Comparison of ENCODE assay signal across 11 cellular contexts in the genomic region with DNA sequence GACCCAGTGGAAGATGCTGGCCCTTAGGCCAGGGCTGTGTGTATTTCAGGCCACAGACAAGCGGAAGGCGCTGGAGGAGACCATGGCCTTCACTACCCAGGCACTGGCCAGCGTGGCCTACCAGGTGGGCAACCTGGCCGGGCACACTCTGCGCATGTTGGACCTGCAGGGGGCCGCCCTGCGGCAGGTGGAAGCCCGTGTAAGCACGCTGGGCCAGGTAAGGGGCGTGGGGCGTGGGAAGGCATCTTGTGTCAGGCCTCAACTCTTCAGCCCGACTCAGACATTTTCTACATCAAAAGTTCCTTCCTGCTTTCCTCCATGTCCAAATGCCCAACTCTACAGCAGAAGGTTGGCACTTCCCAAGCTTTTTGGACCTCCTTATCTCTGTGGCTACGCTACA. TPM values are rescaled to one million over a fixed set of nuclear protein-coding genes. Genes with fewer than 3 reads are reported as not detected.
DNase-seq lines count a peak whose midpoint lies in the region; ATAC-seq and TF ChIP-seq lines count a peak whose summit lies in the region.
"Had no signal": no experiment of that assay in that cellular context is flagged by ENCODE, and none has a peak within 500 bp of the region (broad histone marks: within the 10 kb centered on the region; RNA-seq: fewer than 3 reads in every experiment).

No MANE protein-coding gene starts in this region.

- peak overlapping the region; percentile 67 to 82 (median 78) for H3K4me3 Mint-ChIP-seq in CD8-positive, alpha-beta memory T cell
- no peak overlapping the region for H3K4me3 Mint-ChIP-seq in mesothelial cell of epicardium
- H3K4me3 Mint-ChIP-seq: nephron had no signal

- TF ChIP-seq POLR2A in sigmoid colon (IDR thresholded peaks at IDR 0.05) = no peak

- no peak for TF ChIP-seq CTCF in HL-60 (IDR thresholded peaks at IDR 0.05; ENCODE audit: insufficient read depth, low read length)
- no peak for TF ChIP-seq CTCF in colonic mucosa (IDR thresholded peaks at IDR 0.05)
- TF ChIP-seq CTCF in sigmoid colon (IDR thresholded peaks at IDR 0.05) = no peak
- TF ChIP-seq CTCF in mesothelial cell of epicardium (IDR thresholded peaks at IDR 0.05; ENCODE audit: unreplicated experiment) = no peak

- no peaks in the 10 kb centered on the region for H3K27me3 Mint-ChIP-seq in CD8-positive, alpha-beta memory T cell
- H3K27me3 Mint-ChIP-seq in mesothelial cell of epicardium (ENCODE audit: low read depth) = peaks cover 19% of the 10 kb centered on the region

- CTCF ChIA-PET in CD8-positive, alpha-beta memory T cell (lab: Charles Lee) = interaction anchor here (3.1 to 12.6 kb wide), 4 partner anchors 9 to 24 kb away, joined by 13 to 133 read pairs (median 75); a partner anchor contains a TSS

- H3K27ac Mint-ChIP-seq in CD8-positive, alpha-beta memory T cell = peak overlapping the region; percentile 94 to 99 (median 95)
- H3K27ac Mint-ChIP-seq in mesothelial cell of epicardium = no peak overlapping the region
- H3K27ac Mint-ChIP-seq: nephron had no signal

- WGBS in sigmoid colon, 2 donors = 86 to 88% methylated on average over 13 of the region's 13 CpGs

- H3K36me3 Mint-ChIP-seq in CD8-positive, alpha-beta memory T cell = peaks cover 0 to 42% (median 14%) of the 10 kb centered on the region in 3 donors
- H3K36me3 Mint-ChIP-seq in mesothelial cell of epicardium = no peaks in the 10 kb centered on the region

- ATAC-seq in GM18502 (IDR thresholded peaks at IDR 0.05; ENCODE audit: poor library complexity, unreplicated experiment) = no peak

- intact Hi-C loops in colonic mucosa (cut with DNase I) = no loop called here
- intact Hi-C loops in sigmoid colon (cut with DNase I) = no loop called here

- DNase-seq in CD8-positive, alpha-beta memory T cell = no peak
- DNase-seq in HL-60 (ENCODE audit: low read depth in 1 of 2, low spot score in 1 of 2) = no peak
- no peak for DNase-seq in colonic mucosa
- DNase-seq in sigmoid colon = no peak
- DNase-seq in mesothelial cell of epicardium (ENCODE audit: low spot score in 2 of 2, unreplicated experiment in 2 of 2) = no peak
- no peak for DNase-seq in NCI-H1930 (lab: John Stamatoyannopoulos, UW)
- DNase-seq: DMS 273 treated with DMSO at 0.1 percent for 48 hours, NCI-H2081 had no signal

- no peak for TF ChIP-seq EP300 in sigmoid colon (IDR thresholded peaks at IDR 0.05)

- peak overlapping the region; percentile 6 for H3K4me3 ChIP-seq in CD8-positive, alpha-beta memory T cell (ENCODE audit: low read length)
- no peak overlapping the region for H3K4me3 ChIP-seq in HL-60 (replicated peaks; ENCODE audit: insufficient read depth, low read length)
- H3K4me3 ChIP-seq in colonic mucosa = no peak overlapping the region
- no peak overlapping the region for H3K4me3 ChIP-seq in sigmoid colon

- H3K9me3 ChIP-seq in CD8-positive, alpha-beta memory T cell (ENCODE audit: low read length) = no peaks in the 10 kb centered on the region
- H3K9me3 ChIP-seq in colonic mucosa (no peaks in the 10 kb centered on the region), sigmoid colon (no peaks in the 10 kb centered on the region)

- no peaks in the 10 kb centered on the region for H3K27me3 ChIP-seq in CD8-positive, alpha-beta memory T cell (ENCODE audit: insufficient read depth, low read length, poor library complexity, severe bottlenecking)
- no peaks in the 10 kb centered on the region for H3K27me3 ChIP-seq in HL-60 (ENCODE audit: insufficient read depth, poor library complexity, severe bottlenecking)
- no peaks in the 10 kb centered on the region for H3K27me3 ChIP-seq in colonic mucosa
- H3K27me3 ChIP-seq in sigmoid colon = peaks cover 4 to 22% (median 12%) of the 10 kb centered on the region in 3 donors

- peaks cover 70 to 84% (median 77%) of the 10 kb centered on the region in 3 donors for H3K4me1 Mint-ChIP-seq in CD8-positive, alpha-beta memory T cell
- H3K4me1 Mint-ChIP-seq in mesothelial cell of epicardium = no peaks in the 10 kb centered on the region

- no peaks in the 10 kb centered on the region for H3K9me3 Mint-ChIP-seq in CD8-positive, alpha-beta memory T cell
- no peaks in the 10 kb centered on the region for H3K9me3 Mint-ChIP-seq in mesothelial cell of epicardium
- H3K9me3 Mint-ChIP-seq: nephron had no signal

- H3K36me3 ChIP-seq in CD8-positive, alpha-beta memory T cell (ENCODE audit: insufficient read depth, low read length) = no peaks in the 10 kb centered on the region
- H3K36me3 ChIP-seq in colonic mucosa (no peaks in the 10 kb centered on the region), sigmoid colon (no peaks in the 10 kb centered on the region)

- no peak overlapping the region for H3K27ac ChIP-seq in CD8-positive, alpha-beta memory T cell (ENCODE audit: low read depth, low read length)
- H3K27ac ChIP-seq in HL-60 (replicated peaks) (peak overlapping the region; percentile 37), colonic mucosa (peak overlapping the region; percentile 70), sigmoid colon (peak overlapping the region; percentile 12 to 46 (median 30))

- H3K9ac ChIP-seq in colonic mucosa (ENCODE audit: low read depth in 2 of 2, low read length in 2 of 2) = peak overlapping the region; percentile 35 to 49

- H3K4me1 ChIP-seq in CD8-positive, alpha-beta memory T cell (ENCODE audit: insufficient read depth, low read length) = peaks cover 85% of the 10 kb centered on the region
- H3K4me1 ChIP-seq in colonic mucosa (no peaks in the 10 kb centered on the region), sigmoid colon (no peaks in the 10 kb centered on the region)

- POLR2A ChIA-PET in CD8-positive, alpha-beta memory T cell (lab: Charles Lee) = no interaction called here

RNA-seq across cellular contexts. Expression of a gene that starts 6.0 kb away (rescaled TPM):
- 10 to 100 TPM; 46.4 to 48.5 TPM for total RNA-seq in CD8-positive, alpha-beta memory T cell
- polyA plus RNA-seq in CD8-positive, alpha-beta memory T cell = 95.4 TPM
- 1 to 10 TPM; 2.5 to 3.3 TPM for total RNA-seq in colonic mucosa
- 1 to 10 TPM; 1.8 to 7.1 (median 3.0) TPM for total RNA-seq in sigmoid colon
- 10 to 100 TPM in 2 of 3 donors, 1 to 10 TPM in 1; 7.8 to 16.0 (median 15.2) TPM for polyA plus RNA-seq in sigmoid colon
- 0.51 to 1.3 TPM (median 0.69 TPM) in 3 replicates for total RNA-seq in mesothelial cell of epicardium
- total RNA-seq: fibroblast of lung had no signal

RNA-seq across cellular contexts. Expression of a gene that starts 6.1 kb away (rescaled TPM):
- total RNA-seq in CD8-positive, alpha-beta memory T cell = 10 to 100 TPM; 24.0 to 26.5 TPM
- 33.6 TPM for polyA plus RNA-seq in CD8-positive, alpha-beta memory T cell
- total RNA-seq in colonic mucosa = under 1 TPM; 0.56 to 0.94 TPM
- total RNA-seq in sigmoid colon = 1 to 10 TPM; 1.6 to 4.2 (median 3.5) TPM
- 10 to 100 TPM in 1 of 3 donors, 1 to 10 TPM in 2; 6.6 to 11.0 (median 7.4) TPM for polyA plus RNA-seq in sigmoid colon
- 0.34 TPM in 1 of 3 replicates, not detected in the others for total RNA-seq in mesothelial cell of epicardium
- total RNA-seq: fibroblast of lung had no signal

RNA-seq across cellular contexts. Expression of a gene that starts 14.1 kb away (rescaled TPM):
- total RNA-seq in CD8-positive, alpha-beta memory T cell = not detected
- polyA plus RNA-seq in CD8-positive, alpha-beta memory T cell = 0.91 TPM
- total RNA-seq in colonic mucosa = not detected
- total RNA-seq in sigmoid colon = not detected
- polyA plus RNA-seq in sigmoid colon = under 1 TPM in 1 of 3 donors, not detected in 2; 0.38 TPM
- 0.25 to 0.40 TPM in 2 of 3 replicates, not detected in the other for total RNA-seq in mesothelial cell of epicardium

Comparison
In these comparisons a context has a peak if more than half of its experiments do, and no peak if none do; other contexts are left out.
1. RNA of a gene that starts 6.0 kb away (total RNA-seq): 46.4 to 48.5 TPM in CD8-positive, alpha-beta memory T cell; 1.8 to 7.1 TPM in sigmoid colon, 2.5 to 3.3 TPM in colonic mucosa and 0.51 to 1.3 TPM in mesothelial cell of epicardium; every median in the first group is over 4 times any median in the second.
2. RNA of a gene that starts 6.1 kb away (total RNA-seq): 24.0 to 26.5 TPM in CD8-positive, alpha-beta memory T cell; 1.6 to 4.2 TPM in sigmoid colon, 0.56 to 0.94 TPM in colonic mucosa and 0.34 TPM in mesothelial cell of epicardium; every median in the first group is over 4 times any median in the second.